ENCODE assay signal across 27 cellular contexts in the genomic region with DNA sequence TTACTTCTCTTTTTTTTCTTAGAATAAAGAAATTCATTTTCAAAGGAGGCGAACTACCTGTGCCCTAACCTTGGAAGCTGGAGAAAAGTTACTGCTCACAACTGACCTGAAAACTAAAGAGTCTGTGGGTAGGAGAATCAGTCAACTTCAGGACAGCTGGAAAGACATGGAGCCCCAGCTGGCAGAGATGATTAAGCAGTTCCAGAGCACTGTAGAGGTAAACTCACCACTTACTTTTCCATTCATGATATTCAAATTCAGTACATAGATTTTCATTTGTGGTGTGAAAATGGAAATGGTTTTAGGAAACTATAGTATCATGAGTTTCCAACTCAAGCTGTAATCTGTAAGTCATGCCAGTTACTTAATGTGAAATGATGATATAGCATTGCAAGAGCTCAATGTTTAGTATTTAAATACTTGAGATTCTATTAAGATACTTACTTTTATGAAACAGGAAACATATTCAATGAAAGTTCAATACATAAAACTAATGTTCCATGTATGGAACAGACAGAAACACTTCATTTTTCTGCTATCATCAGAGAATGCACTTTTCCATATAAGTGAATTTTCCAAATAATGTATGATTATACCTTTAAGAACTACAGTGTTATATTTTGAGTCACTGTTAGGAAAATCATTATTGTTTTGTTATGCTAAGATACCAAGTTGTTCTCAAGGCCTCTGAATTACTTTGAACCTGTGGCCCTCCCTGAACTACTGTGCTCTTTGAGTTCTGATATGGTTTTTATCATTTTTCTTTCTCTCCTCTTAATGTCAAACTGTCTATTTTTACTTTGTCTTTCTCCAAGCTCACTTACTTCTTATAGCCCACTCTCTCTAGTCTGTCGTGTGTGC.
DNase-seq lines count a peak whose midpoint lies in the region; ATAC-seq and FAIRE-seq lines count a peak whose summit lies in the region.
"Had no signal": no experiment of that assay in that cellular context is flagged by ENCODE, and none has a peak within 500 bp of the region (broad histone marks: within the 10 kb centered on the region; RNA-seq: fewer than 3 reads in every experiment).

No MANE protein-coding gene starts in this region.

- H3K9me3 Mint-ChIP-seq in activated CD4-positive, alpha-beta T cell treated with anti-CD3 and anti-CD28 coated beads for 36 hours (ENCODE audit: low read depth): no peaks in the 10 kb centered on the region
- H3K9me3 Mint-ChIP-seq in activated CD4-positive, alpha-beta T cell treated with anti-CD3 and anti-CD28 coated beads, Interleukin-2, amount 10 ng/mL, durations not matched to agents 7 days and 5 days: no peaks in the 10 kb centered on the region
- H3K9me3 Mint-ChIP-seq: dendritic cell treated with granulocyte-macrophage colony-stimulating factor and Interleukin-4, amounts not matched to agents 40 ng/mL and 50 ng/mL, for 4 days had no signal

- no peaks in the 10 kb centered on the region for H3K27me3 Mint-ChIP-seq in activated CD4-positive, alpha-beta T cell treated with anti-CD3 and anti-CD28 coated beads for 36 hours
- H3K27me3 Mint-ChIP-seq in activated CD4-positive, alpha-beta T cell treated with anti-CD3 and anti-CD28 coated beads, Interleukin-2, amount 10 ng/mL, durations not matched to agents 7 days and 5 days: no peaks in the 10 kb centered on the region
- H3K27me3 Mint-ChIP-seq: dendritic cell treated with granulocyte-macrophage colony-stimulating factor and Interleukin-4, amounts not matched to agents 40 ng/mL and 50 ng/mL, for 4 days; naive thymus-derived CD4-positive, alpha-beta T cell had no signal

- H3K4me3 ChIP-seq in right cardiac atrium (ENCODE audit: low read length): no peak overlapping the region
- H3K4me3 ChIP-seq: cardiac muscle cell, heart left ventricle, ovary, Peyer's patch, right atrium auricular region, SJSA1, tibial artery had no signal

- FAIRE-seq in islet of Langerhans (lab: Jason Lieb, UNC): peak; percentile 27

- no peak overlapping the region for H3K27ac ChIP-seq in right cardiac atrium (ENCODE audit: low read length)
- H3K27ac ChIP-seq: cardiac muscle cell, heart left ventricle, ovary, Peyer's patch, right atrium auricular region, SJSA1, tibial artery had no signal

- 85% methylated on average over 2 of the region's 2 CpGs for WGBS in right cardiac atrium

- CTCF ChIA-PET in activated CD4-positive, alpha-beta T cell treated with anti-CD3 and anti-CD28 coated beads for 36 hours (lab: Charles Lee): interaction anchor here (1.5 kb wide), 1 partner anchor 129 kb away, joined by 11 read pairs; no protein-coding TSS in a partner anchor
- CTCF ChIA-PET in activated CD4-positive, alpha-beta T cell treated with anti-CD3 and anti-CD28 coated beads, Interleukin-2, amount 10 ng/mL, durations not matched to agents 7 days and 5 days (lab: Charles Lee): interaction anchor here (1.3 kb wide), 1 partner anchor 121 kb away, joined by 4 read pairs; no protein-coding TSS in a partner anchor

- peaks cover 14% of the 10 kb centered on the region for H3K36me3 Mint-ChIP-seq in activated CD4-positive, alpha-beta T cell treated with anti-CD3 and anti-CD28 coated beads for 36 hours (ENCODE audit: low read depth)
- peaks cover 63% of the 10 kb centered on the region for H3K36me3 Mint-ChIP-seq in activated CD4-positive, alpha-beta T cell treated with anti-CD3 and anti-CD28 coated beads, Interleukin-2, amount 10 ng/mL, durations not matched to agents 7 days and 5 days (ENCODE audit: low read depth)

- H3K27me3 ChIP-seq in right cardiac atrium (ENCODE audit: control insufficient read depth, insufficient read depth): no peaks in the 10 kb centered on the region
- H3K27me3 ChIP-seq: cardiac muscle cell, heart left ventricle, ovary, Peyer's patch, right atrium auricular region, SJSA1, tibial artery had no signal

- H3K27ac Mint-ChIP-seq in activated CD4-positive, alpha-beta T cell treated with anti-CD3 and anti-CD28 coated beads for 36 hours: peak overlapping the region; percentile 33
- H3K27ac Mint-ChIP-seq in activated CD4-positive, alpha-beta T cell treated with anti-CD3 and anti-CD28 coated beads, Interleukin-2, amount 10 ng/mL, durations not matched to agents 7 days and 5 days: no peak overlapping the region
- H3K27ac Mint-ChIP-seq: dendritic cell treated with granulocyte-macrophage colony-stimulating factor and Interleukin-4, amounts not matched to agents 40 ng/mL and 50 ng/mL, for 4 days had no signal

- POLR2A ChIA-PET in activated CD4-positive, alpha-beta T cell treated with anti-CD3 and anti-CD28 coated beads for 36 hours (lab: Charles Lee): interaction anchor here (0.6 kb wide), 2 partner anchors 92 to 162 kb away, joined by 3 read pairs; no protein-coding TSS in a partner anchor
- POLR2A ChIA-PET in activated CD4-positive, alpha-beta T cell treated with anti-CD3 and anti-CD28 coated beads, Interleukin-2, amount 10 ng/mL, durations not matched to agents 7 days and 5 days (lab: Charles Lee): no interaction called here

- peak; percentile 76 for ATAC-seq in activated CD4-positive, alpha-beta T cell treated with anti-CD3 and anti-CD28 coated beads for 36 hours
- ATAC-seq in right cardiac atrium: no peak
- ATAC-seq: heart left ventricle; naive thymus-derived CD4-positive, alpha-beta T cell had no signal

- peak; percentile 41 for DNase-seq in activated CD4-positive, alpha-beta T cell treated with anti-CD3 and anti-CD28 coated beads for 36 hours
- no peak for DNase-seq in activated CD4-positive, alpha-beta T cell treated with anti-CD3 and anti-CD28 coated beads, Interleukin-2, amount 10 ng/mL, durations not matched to agents 7 days and 5 days
- DNase-seq in stimulated activated CD4-positive, alpha-beta T cell treated with anti-CD3 and anti-CD28 coated beads, Interleukin-4, amount 100 ng/mL, for 24 hours: peak; percentile 41
- DNase-seq in stimulated activated CD4-positive, alpha-beta T cell treated with anti-CD3 and anti-CD28 coated beads, Interleukin-2, amount 100 ng/mL, for 48 hours: no peak
- DNase-seq in NCI-H2196 treated with DMSO at 0.1 percent for 48 hours (lab: John Stamatoyannopoulos, UW; ENCODE audit: unreplicated experiment) (no peak), right cardiac atrium (no peak), glomerular visceral epithelial cell (ENCODE audit: extremely low spot score) (no peak)
- DNase-seq: 8988T; anterior cingulate cortex; DMS53; GF-D8; H7; heart left ventricle; mesendoderm; naive thymus-derived CD4-positive, alpha-beta T cell; NCI-H1105 treated with DMSO at 0.1 percent for 48 hours; NCI-H2029 treated with DMSO at 0.1 percent for 48 hours; NK-92 treated with Interleukin-12 subunit alpha and Interleukin-12 subunit beta, amount 100 ng/mL, for 24 hours; ovary; Peyer's patch; T-helper 2 cell; tibial artery had no signal

- no peaks in the 10 kb centered on the region for H3K9me3 ChIP-seq in right cardiac atrium (ENCODE audit: control insufficient read depth, low read length)
- H3K9me3 ChIP-seq: heart left ventricle, ovary, Peyer's patch, right atrium auricular region, SJSA1, tibial artery had no signal

- intact Hi-C loops in activated CD4-positive, alpha-beta T cell treated with anti-CD3 and anti-CD28 coated beads for 36 hours (cut with DNase I, micrococcal nuclease): no loop called here
- intact Hi-C loops in right cardiac atrium (cut with DNase I): no loop called here

- H3K4me1 ChIP-seq in right cardiac atrium (ENCODE audit: control insufficient read depth, insufficient read depth, low read length): no peaks in the 10 kb centered on the region
- H3K4me1 ChIP-seq: heart left ventricle, Peyer's patch, right atrium auricular region, SJSA1, tibial artery had no signal

- peaks cover 26% of the 10 kb centered on the region for H3K4me1 Mint-ChIP-seq in activated CD4-positive, alpha-beta T cell treated with anti-CD3 and anti-CD28 coated beads for 36 hours
- H3K4me1 Mint-ChIP-seq in activated CD4-positive, alpha-beta T cell treated with anti-CD3 and anti-CD28 coated beads, Interleukin-2, amount 10 ng/mL, durations not matched to agents 7 days and 5 days: no peaks in the 10 kb centered on the region

- H3K4me3 Mint-ChIP-seq in activated CD4-positive, alpha-beta T cell treated with anti-CD3 and anti-CD28 coated beads for 36 hours: no peak overlapping the region
- no peak overlapping the region for H3K4me3 Mint-ChIP-seq in activated CD4-positive, alpha-beta T cell treated with anti-CD3 and anti-CD28 coated beads, Interleukin-2, amount 10 ng/mL, durations not matched to agents 7 days and 5 days
- H3K4me3 Mint-ChIP-seq: dendritic cell treated with granulocyte-macrophage colony-stimulating factor and Interleukin-4, amounts not matched to agents 40 ng/mL and 50 ng/mL, for 4 days; naive thymus-derived CD4-positive, alpha-beta T cell had no signal

Comparison
In these comparisons a context has a peak if more than half of its experiments do, and no peak if none do; other contexts are left out.
1. DNase-seq: peak in activated CD4-positive, alpha-beta T cell treated with anti-CD3 and anti-CD28 coated beads for 36 hours (single experiment) and stimulated activated CD4-positive, alpha-beta T cell treated with anti-CD3 and anti-CD28 coated beads, Interleukin-4, amount 100 ng/mL, for 24 hours (single experiment); none in activated CD4-positive, alpha-beta T cell treated with anti-CD3 and anti-CD28 coated beads, Interleukin-2, amount 10 ng/mL, durations not matched to agents 7 days and 5 days (single experiment), stimulated activated CD4-positive, alpha-beta T cell treated with anti-CD3 and anti-CD28 coated beads, Interleukin-2, amount 100 ng/mL, for 48 hours (0 of 2), NCI-H2196 treated with DMSO at 0.1 percent for 48 hours (single experiment), right cardiac atrium (0 of 3) and glomerular visceral epithelial cell (single experiment).